In genomic region chr7:101507791-101508252, GRCh38 we compare ENCODE assay signal across 8 cellular contexts.
DNase-seq lines count a peak whose midpoint lies in the region; ATAC-seq and TF ChIP-seq lines count a peak whose summit lies in the region.

No MANE protein-coding gene starts in this region.

- H3K9me3 Mint-ChIP-seq in brain: peaks cover 0 to 1% (median 0%) of the 10 kb centered on the region in 5 experiments

- TF ChIP-seq CTCF in LNCaP clone FGC (IDR thresholded peaks at IDR 0.05; ENCODE audit: control insufficient read depth, extremely low read depth, insufficient read depth): peak; percentile 93
- TF ChIP-seq CTCF in RWPE2 (IDR thresholded peaks at IDR 0.05; ENCODE audit: poor library complexity, severe bottlenecking): peak; percentile 87
- TF ChIP-seq CTCF in brain (conservative IDR thresholded peaks at IDR 0.05): peak; percentile 99

- no peaks in the 10 kb centered on the region for H3K36me3 Mint-ChIP-seq in brain

- peak overlapping the region; percentile 6 to 73 (median 36) for H3K27ac Mint-ChIP-seq in brain

- peak; percentile 54 for DNase-seq in EL
- DNase-seq in LNCaP clone FGC (ENCODE audit: low read depth): peak; percentile 61
- no peak for DNase-seq in RWPE2 (ENCODE audit: low spot score)
- DNase-seq in medulla oblongata (ENCODE audit: extremely low spot score): peak; percentile 14

- H3K4me1 ChIP-seq in RWPE2 (ENCODE audit: insufficient read depth, poor library complexity, severe bottlenecking): no peaks in the 10 kb centered on the region

- peaks cover 20% of the 10 kb centered on the region for H3K4me1 Mint-ChIP-seq in brain

- no peaks in the 10 kb centered on the region for H3K36me3 ChIP-seq in RWPE2 (ENCODE audit: low read depth)

- H3K27ac ChIP-seq in RWPE2 (ENCODE audit: poor library complexity, severe bottlenecking): no peak overlapping the region

- ATAC-seq in RWPE2 (ENCODE audit: low read depth): no peak
- no peak for ATAC-seq in GM19455 (IDR thresholded peaks at IDR 0.05; ENCODE audit: unreplicated experiment)
- ATAC-seq in GM21737 (IDR thresholded peaks at IDR 0.05; ENCODE audit: unreplicated experiment): no peak
- ATAC-seq in GM21576 (IDR thresholded peaks at IDR 0.05; ENCODE audit: unreplicated experiment): no peak

- no peak overlapping the region for H3K4me3 ChIP-seq in LNCaP clone FGC (ENCODE audit: low read depth, low read length)
- no peak overlapping the region for H3K4me3 ChIP-seq in RWPE2 (ENCODE audit: severe bottlenecking)

- H3K4me3 Mint-ChIP-seq in brain: peak overlapping the region in 4 of 5 experiments; percentile 13 to 78 (median 66)

- peaks cover 3% of the 10 kb centered on the region for H3K27me3 Mint-ChIP-seq in brain

- no peaks in the 10 kb centered on the region for H3K27me3 ChIP-seq in RWPE2 (ENCODE audit: insufficient read depth, poor library complexity, severe bottlenecking)

- no peaks in the 10 kb centered on the region for H3K9me3 ChIP-seq in RWPE2 (ENCODE audit: severe bottlenecking)
